Comparison of ENCODE assay signal across 25 cellular contexts in the genomic region with DNA sequence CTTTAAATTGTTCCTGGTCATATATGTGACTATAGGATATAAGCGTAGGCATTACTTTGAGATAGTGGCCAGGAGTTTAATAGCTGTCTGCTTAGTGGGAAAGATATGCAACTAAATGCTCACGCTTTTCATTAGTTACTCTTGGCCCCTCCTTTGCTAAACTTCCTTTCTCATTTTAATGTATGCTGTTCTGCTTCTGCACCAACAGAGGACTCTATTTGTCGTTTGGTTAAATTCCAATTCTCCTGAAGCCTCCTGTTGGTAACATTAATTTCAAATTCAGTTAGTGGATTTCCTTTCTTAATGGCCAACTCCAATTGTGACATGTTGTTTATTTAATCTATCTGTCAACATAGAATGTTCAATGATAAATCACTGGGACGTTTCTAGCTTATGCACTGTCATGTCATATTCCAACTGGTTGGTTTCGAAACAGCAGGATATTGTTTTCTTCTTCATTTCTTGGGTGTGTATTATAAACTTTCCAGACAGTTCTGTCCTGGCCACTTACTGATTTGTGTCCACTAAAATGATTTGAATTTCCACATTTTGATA.
DNase-seq lines count a peak whose midpoint lies in the region; ATAC-seq and TF ChIP-seq lines count a peak whose summit lies in the region.
"Had no signal": no experiment of that assay in that cellular context is flagged by ENCODE, and none has a peak within 500 bp of the region (broad histone marks: within the 10 kb centered on the region; RNA-seq: fewer than 3 reads in every experiment).

No MANE protein-coding gene starts in this region.

- no peaks in the 10 kb centered on the region for H3K79me2 ChIP-seq in mesendoderm (ENCODE audit: control insufficient read depth, insufficient read depth, low read length)

- H2AK5ac ChIP-seq in mesendoderm (ENCODE audit: low read length): no peak overlapping the region

- H3K27ac ChIP-seq in VCaP: no peak overlapping the region
- no peak overlapping the region for H3K27ac ChIP-seq in mesendoderm (ENCODE audit: low read depth, low read length)
- no peak overlapping the region for H3K27ac ChIP-seq in spleen
- H3K27ac ChIP-seq: coronary artery, pancreas, skin epidermis had no signal

- H3K4me3 ChIP-seq in mesendoderm (ENCODE audit: low read length) (no peak overlapping the region), spleen (no peak overlapping the region)
- H3K4me3 ChIP-seq: coronary artery, pancreas, skin epidermis had no signal

- no CpG with 5 or more reads among the region's 5 CpGs for WGBS in mesendoderm (ENCODE audit: extremely low coverage, insufficient coverage, low lambda C conversion rate)
- WGBS in spleen, 5 donors: 59 to 81% (median 62%) methylated on average over 5 of the region's 5 CpGs

- H3K4me1 ChIP-seq in mesendoderm (ENCODE audit: control insufficient read depth, low read depth, low read length) (no peaks in the 10 kb centered on the region), spleen (no peaks in the 10 kb centered on the region)
- H3K4me1 ChIP-seq: pancreas had no signal

- H3K4me2 ChIP-seq in mesendoderm (ENCODE audit: low read length): no peak overlapping the region

- no peak overlapping the region for H4K8ac ChIP-seq in mesendoderm (ENCODE audit: low read depth, low read length)

- no peak overlapping the region for H3K18ac ChIP-seq in mesendoderm (ENCODE audit: low read length)

- H3K9ac ChIP-seq in mesendoderm (ENCODE audit: low read length): no peak overlapping the region

- no peak overlapping the region for H3K56ac ChIP-seq in mesendoderm (ENCODE audit: low read length)

- no peak overlapping the region for H2BK15ac ChIP-seq in mesendoderm (replicated peaks; ENCODE audit: low read depth)

- H3K4ac ChIP-seq in mesendoderm (ENCODE audit: low read depth, low read length): no peak overlapping the region

- no peak overlapping the region for H3K23ac ChIP-seq in mesendoderm (ENCODE audit: low read length)

- H3K79me1 ChIP-seq in mesendoderm (ENCODE audit: low read length): no peaks in the 10 kb centered on the region

- no peak overlapping the region for H2BK120ac ChIP-seq in mesendoderm (ENCODE audit: low read depth, low read length)

- no peaks in the 10 kb centered on the region for H3K9me3 ChIP-seq in spleen
- H3K9me3 ChIP-seq: pancreas had no signal

- H3K36me3 ChIP-seq in mesendoderm (ENCODE audit: control insufficient read depth, insufficient read depth, low read length) (no peaks in the 10 kb centered on the region), spleen (no peaks in the 10 kb centered on the region)
- H3K36me3 ChIP-seq: pancreas had no signal

- TF ChIP-seq CTCF in VCaP (conservative IDR thresholded peaks at IDR 0.05) (0 out of 2 replicates have a peak, but pooled peaks have one; percentile 15), spleen (IDR thresholded peaks at IDR 0.05 in 8 of 11, conservative IDR thresholded peaks at IDR 0.05 in 3 of 11) (no peak)

- TF ChIP-seq POLR2A in spleen (IDR thresholded peaks at IDR 0.05): no peak

- H4K5ac ChIP-seq in mesendoderm (ENCODE audit: low read length): no peak overlapping the region

- H3K27me3 ChIP-seq in mesendoderm (ENCODE audit: insufficient read depth, low read length, poor library complexity) (no peaks in the 10 kb centered on the region), spleen (replicated peaks in 1 of 7) (no peaks in the 10 kb centered on the region)
- H3K27me3 ChIP-seq: pancreas had no signal

- ATAC-seq in GM21515 (IDR thresholded peaks at IDR 0.05; ENCODE audit: unreplicated experiment): no peak
- ATAC-seq: CD8-positive, alpha-beta T cell; left lobe of liver; pancreas; T-cell had no signal

- no peak overlapping the region for H2BK5ac ChIP-seq in mesendoderm (ENCODE audit: low read length)

- DNase-seq in NCI-H510A treated with DMSO at 0.1 percent for 48 hours (lab: John Stamatoyannopoulos, UW) (peak; percentile 4), NCI-H510A (lab: John Stamatoyannopoulos, UW) (no peak), M059J (ENCODE audit: low read depth) (peak; percentile 24), mesendoderm (peak; percentile 2), DMS 273 (lab: John Stamatoyannopoulos, UW; ENCODE audit: unreplicated experiment) (no peak), spleen (no peak)
- DNase-seq: activated gamma-delta T cell treated with Interleukin-2 at 50 U/mL for 16 hours; activated naive CD8-positive, alpha-beta T cell treated with anti-CD3 and anti-CD28 coated beads, Interleukin-2, amount 10 ng/mL, durations not matched to agents 7 days and 5 days; activated T-cell treated with anti-CD3 and anti-CD28 coated beads, Interleukin-2, amount 50 U/mL, for 24 hours; CD8-positive, alpha-beta T cell; effector CD8-positive, alpha-beta T cell; HCEC 1CT; NCI-H1092; NCI-H1694; NCI-H2171; NCI-H524 treated with DMSO at 0.1 percent for 48 hours; pancreas; SHP77; stimulated activated naive CD4-positive, alpha-beta T cell; T-cell had no signal

- intact Hi-C loops in spleen (cut with DNase I; ENCODE audit: low total_unique reads): no loop called here

Comparison
In these comparisons a context has a peak if more than half of its experiments do, and no peak if none do; other contexts are left out.
1. DNase-seq: peak in NCI-H510A treated with DMSO at 0.1 percent for 48 hours (single experiment), M059J (single experiment) and mesendoderm (single experiment); none in NCI-H510A (single experiment), DMS 273 (single experiment) and spleen (single experiment).